ENCODE assay signal across 16 cellular contexts in genomic region chrX:123087326-123087725, GRCh38.
DNase-seq lines count a peak whose midpoint lies in the region; TF ChIP-seq lines count a peak whose summit lies in the region.
"Had no signal": no experiment of that assay in that cellular context is flagged by ENCODE, and none has a peak within 500 bp of the region (broad histone marks: within the 10 kb centered on the region; RNA-seq: fewer than 3 reads in every experiment).

No MANE protein-coding gene starts in this region.

- dilution Hi-C loops in mammary epithelial cell (cut with HindIII; ENCODE audit: low sequenced_read_pairs): no loop called here

- in situ Hi-C loops in mammary epithelial cell (cut with MboI; ENCODE audit: low sequenced_read_pairs in 2 of 2): no loop called here

- intact Hi-C loops in mammary epithelial cell (cut with micrococcal nuclease): loop anchor here (5.0 to 10.0 kb wide), 2 partner anchors 70 to 223 kb away; no protein-coding TSS in a partner anchor

- no peak overlapping the region for H3K4me3 ChIP-seq in mammary epithelial cell (replicated peaks in 1 of 3; ENCODE audit: insufficient read depth in 1 of 3, low read depth in 2 of 3, low read length in 3 of 3)
- H3K4me3 ChIP-seq: smooth muscle cell had no signal

- no peak overlapping the region for H3K9ac ChIP-seq in mammary epithelial cell (ENCODE audit: insufficient read depth, low read length)

- H3K4me1 ChIP-seq in mammary epithelial cell (ENCODE audit: insufficient read depth, low read length): peaks cover 20% of the 10 kb centered on the region

- peak overlapping the region; percentile 17 for H3K27ac ChIP-seq in mammary epithelial cell (ENCODE audit: insufficient read depth, low read depth, low read length)

- no peaks in the 10 kb centered on the region for H4K20me1 ChIP-seq in mammary epithelial cell (ENCODE audit: insufficient read depth, low read length)

- H3K27me3 ChIP-seq in mammary epithelial cell (ENCODE audit: insufficient read depth, low read length): no peaks in the 10 kb centered on the region

- TF ChIP-seq CTCF in mammary epithelial cell (conservative IDR thresholded peaks at IDR 0.05 in 1 of 2, IDR thresholded peaks at IDR 0.05 in 1 of 2; ENCODE audit: extremely low read depth in 1 of 2, insufficient read depth in 1 of 2, low read depth in 1 of 2, low read length in 2 of 2): no peak

- no peak overlapping the region for H2AFZ ChIP-seq in mammary epithelial cell (ENCODE audit: low read depth, low read length)

- H3K79me2 ChIP-seq in mammary epithelial cell (ENCODE audit: insufficient read depth, low read length): no peaks in the 10 kb centered on the region

- no peaks in the 10 kb centered on the region for H3K36me3 ChIP-seq in mammary epithelial cell (ENCODE audit: insufficient read depth, low read length)

- no peak overlapping the region for H3K4me2 ChIP-seq in mammary epithelial cell (ENCODE audit: insufficient read depth, low read depth, low read length)
- H3K4me2 ChIP-seq: smooth muscle cell had no signal

- peak; percentile 23 for DNase-seq in AG20443 (ENCODE audit: low spot score)
- DNase-seq in HT-29 (ENCODE audit: low spot score): peak; percentile 18
- peak; percentile 67 for DNase-seq in mammary epithelial cell
- peak; percentile 1 for DNase-seq in left kidney (ENCODE audit: low read depth, low spot score)
- no peak for DNase-seq in activated CD8-positive, alpha-beta memory T cell treated with anti-CD3 and anti-CD28 coated beads for 24 hours
- DNase-seq in globus pallidus (ENCODE audit: low spot score): no peak
- no peak for DNase-seq in dermis blood vessel endothelial cell
- no peak for DNase-seq in activated CD4-positive, CD25-positive, alpha-beta regulatory T cell treated with anti-CD3 and anti-CD28 coated beads, Interleukin-2, amount 50 U/mL, for 72 hours
- DNase-seq: activated CD4-positive, alpha-beta T cell treated with anti-CD3 and anti-CD28 coated beads for 1 hour; central memory CD4-positive, alpha-beta T cell; DMS79; NCI-H2029; NCI-H526 treated with DMSO at 0.1 percent for 48 hours; stimulated activated naive CD8-positive, alpha-beta T cell treated with anti-CD3 and anti-CD28 coated beads, Interleukin-15, amount 100 ng/mL, for 72 hours; T-helper 2 cell had no signal

- no TSS peak for BruUV-seq in mammary epithelial cell (replicated peaks; lab: Mats Ljungman, UMichigan)

- H3K9me3 ChIP-seq in mammary epithelial cell (replicated peaks; ENCODE audit: insufficient read depth, low read length): peaks cover 4% of the 10 kb centered on the region

- CTCF ChIA-PET in mammary epithelial cell (lab: Charles Lee; ENCODE audit: low non-redundant PET): no interaction called here

Comparison
In these comparisons a context has a peak if more than half of its experiments do, and no peak if none do; other contexts are left out.
1. DNase-seq: peak in AG20443 (single experiment), HT-29 (single experiment), mammary epithelial cell (single experiment) and left kidney (single experiment); none in activated CD8-positive, alpha-beta memory T cell treated with anti-CD3 and anti-CD28 coated beads for 24 hours (single experiment), globus pallidus (single experiment), dermis blood vessel endothelial cell (single experiment) and activated CD4-positive, CD25-positive, alpha-beta regulatory T cell treated with anti-CD3 and anti-CD28 coated beads, Interleukin-2, amount 50 U/mL, for 72 hours (single experiment).